ENCODE assay signal across 8 cellular contexts in the genomic region with DNA sequence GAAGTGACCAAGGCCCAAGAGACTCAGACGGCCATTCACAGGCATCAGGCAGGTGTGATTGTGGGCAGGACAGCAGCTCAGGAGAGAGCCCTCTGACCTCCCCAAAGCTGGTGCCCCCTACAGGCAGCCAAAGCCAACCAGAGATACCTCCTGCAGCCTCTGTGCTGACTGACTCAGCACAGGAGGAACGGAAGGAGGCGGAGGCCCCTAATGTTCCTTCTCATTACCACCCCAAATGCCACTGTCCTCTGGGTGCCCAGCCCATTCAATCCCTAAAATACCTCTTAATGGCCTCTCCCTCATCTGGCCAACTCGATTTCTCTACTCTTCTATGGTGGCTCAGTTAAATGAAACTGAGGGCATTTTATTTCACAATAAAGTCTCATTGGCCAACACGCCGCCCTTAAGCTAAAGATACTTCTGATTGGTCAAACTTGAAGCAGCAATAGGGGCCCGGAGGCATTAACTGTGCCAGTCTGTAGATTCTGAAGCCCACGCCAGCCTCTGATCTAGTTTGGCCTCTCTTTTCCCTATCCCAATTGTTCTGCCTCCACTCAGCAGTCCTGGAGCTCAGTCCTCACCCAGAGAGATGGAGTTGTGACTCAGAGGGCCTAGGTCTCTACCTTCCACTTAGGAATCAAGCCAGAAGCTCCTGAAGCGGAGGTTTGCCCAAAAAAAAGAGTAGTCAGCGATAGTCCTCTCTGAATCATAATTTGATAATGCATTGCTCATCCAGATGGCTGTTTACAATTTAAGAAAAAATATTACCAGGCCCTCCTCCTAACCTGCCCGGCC. TPM values are rescaled to one million over a fixed set of nuclear protein-coding genes. Genes with fewer than 3 reads are reported as not detected.
DNase-seq lines count a peak whose midpoint lies in the region; ATAC-seq and TF ChIP-seq lines count a peak whose summit lies in the region.

No MANE protein-coding gene starts in this region.

- TF ChIP-seq EP300 in sigmoid colon (IDR thresholded peaks at IDR 0.05): no peak

- H3K36me3 Mint-ChIP-seq in activated T-cell treated with anti-CD3 and anti-CD28 coated beads, Interleukin-2, amount 50 U/mL, for 72 hours (ENCODE audit: insufficient read depth in 2 of 2): peaks cover 3 to 14% of the 10 kb centered on the region in 2 donors

- peaks cover 0 to 46% (median 38%) of the 10 kb centered on the region in 4 donors for H3K4me1 ChIP-seq in sigmoid colon

- intact Hi-C loops in sigmoid colon (cut with DNase I): loop anchor here (10.0 kb wide), 1 partner anchor 395 kb away; the partner anchor contains the start of gene CALD1

- peaks cover 7 to 40% (median 22%) of the 10 kb centered on the region in 4 donors for H3K36me3 ChIP-seq in sigmoid colon

- WGBS in sigmoid colon, 2 donors: 54 to 55% methylated on average over 11 of the region's 11 CpGs

- H3K27me3 Mint-ChIP-seq in activated T-cell treated with anti-CD3 and anti-CD28 coated beads, Interleukin-2, amount 50 U/mL, for 72 hours (ENCODE audit: low read depth): no peaks in the 10 kb centered on the region

- H3K27ac Mint-ChIP-seq in activated T-cell treated with anti-CD3 and anti-CD28 coated beads, Interleukin-2, amount 50 U/mL, for 72 hours: peak overlapping the region; percentile 92

- peak overlapping the region; percentile 86 to 93 for H3K4me3 Mint-ChIP-seq in activated T-cell treated with anti-CD3 and anti-CD28 coated beads, Interleukin-2, amount 50 U/mL, for 72 hours

- peaks cover 50% of the 10 kb centered on the region for H3K4me1 Mint-ChIP-seq in activated T-cell treated with anti-CD3 and anti-CD28 coated beads, Interleukin-2, amount 50 U/mL, for 72 hours (ENCODE audit: low read depth)

- H3K9me3 Mint-ChIP-seq in activated T-cell treated with anti-CD3 and anti-CD28 coated beads, Interleukin-2, amount 50 U/mL, for 72 hours: no peaks in the 10 kb centered on the region

- DNase-seq in activated gamma-delta T cell treated with Interleukin-2 at 50 U/mL for 16 hours (peak; percentile 52), activated gamma-delta T cell (lab: John Stamatoyannopoulos, UW) (no peak), NCI-H460 (ENCODE audit: extremely low read depth, low read depth) (peak; percentile 44), germinal center (ENCODE audit: low spot score) (peak; percentile 61), sigmoid colon (no peak), cerebellum (ENCODE audit: low spot score) (no peak)
- peak; percentile 75 to 79 for DNase-seq in activated T-cell treated with anti-CD3 and anti-CD28 coated beads, Interleukin-2, amount 50 U/mL, for 72 hours

- ATAC-seq in HG02623 (IDR thresholded peaks at IDR 0.05; ENCODE audit: unreplicated experiment): peak; percentile 35
- ATAC-seq in activated T-cell treated with anti-CD3 and anti-CD28 coated beads, Interleukin-2, amount 50 U/mL, for 72 hours (replicated peaks in 1 of 2): peak; percentile 39 to 58

- no peaks in the 10 kb centered on the region for H3K27me3 ChIP-seq in sigmoid colon

- H3K9me3 ChIP-seq in sigmoid colon: no peaks in the 10 kb centered on the region

- TF ChIP-seq CTCF in sigmoid colon (IDR thresholded peaks at IDR 0.05): peak in 1 of 4 experiments; percentile 9

- peak overlapping the region; percentile 61 to 92 (median 74) for H3K4me3 ChIP-seq in sigmoid colon

- no peak for TF ChIP-seq POLR2A in sigmoid colon (IDR thresholded peaks at IDR 0.05)

- H3K27ac ChIP-seq in sigmoid colon: peak overlapping the region; percentile 94 to 99 (median 96)

RNA-seq across cellular contexts. Expression of gene CYREN, which starts 1.2 kb away (rescaled TPM):
- 57.1 and 64.8 TPM in 2 replicates for total RNA-seq in NCI-H460 (2014; rRNA removed; shearing (Covaris generic))
- 52.2 and 62.1 TPM in 2 replicates for polyA plus RNA-seq in NCI-H460 (2014; cell fraction: nucleus; rRNA removed)
- total RNA-seq in activated T-cell treated with anti-CD3 and anti-CD28 coated beads, Interleukin-2, amount 50 U/mL, for 72 hours: 10 to 100 TPM; 33.4 to 44.5 TPM
- total RNA-seq in sigmoid colon: 10 to 100 TPM; 27.5 to 31.9 (median 29.2) TPM
- polyA plus RNA-seq in sigmoid colon: 10 to 100 TPM; 34.3 to 41.4 (median 39.3) TPM
- total RNA-seq in cerebellum: 16.2 TPM

RNA-seq across cellular contexts. Expression of gene TMEM140, which starts 21.5 kb away (rescaled TPM):
- 0.89 and 1.3 TPM in 2 replicates for total RNA-seq in NCI-H460 (2014; rRNA removed; shearing (Covaris generic))
- polyA plus RNA-seq in NCI-H460 (2014; cell fraction: nucleus; rRNA removed): 0.18 TPM in 1 of 2 replicates, not detected in the other
- total RNA-seq in activated T-cell treated with anti-CD3 and anti-CD28 coated beads, Interleukin-2, amount 50 U/mL, for 72 hours: 10 to 100 TPM; 26.4 to 37.0 TPM
- total RNA-seq in sigmoid colon (10 to 100 TPM; 15.0 to 29.6 (median 22.8) TPM), cerebellum (0.18 TPM)
- polyA plus RNA-seq in sigmoid colon: 10 to 100 TPM in 2 of 3 donors, 1 to 10 TPM in 1; 5.4 to 18.3 (median 10.9) TPM

RNA-seq across cellular contexts. Expression of gene WDR91, which starts 42.0 kb away (rescaled TPM):
- 2.5 and 3.1 TPM in 2 replicates for total RNA-seq in NCI-H460 (2014; rRNA removed; shearing (Covaris generic))
- 7.9 and 10.1 TPM in 2 replicates for polyA plus RNA-seq in NCI-H460 (2014; cell fraction: nucleus; rRNA removed)
- total RNA-seq in activated T-cell treated with anti-CD3 and anti-CD28 coated beads, Interleukin-2, amount 50 U/mL, for 72 hours: 10 to 100 TPM; 21.5 to 27.1 TPM
- total RNA-seq in sigmoid colon: 10 to 100 TPM; 11.0 to 14.1 (median 11.4) TPM
- polyA plus RNA-seq in sigmoid colon: 1 to 10 TPM; 2.1 to 8.0 (median 4.2) TPM
- 11.0 TPM for total RNA-seq in cerebellum

Comparison
In these comparisons a context has a peak if more than half of its experiments do, and no peak if none do; other contexts are left out.
1. DNase-seq: peak in activated gamma-delta T cell treated with Interleukin-2 at 50 U/mL for 16 hours (single experiment), NCI-H460 (single experiment), activated T-cell treated with anti-CD3 and anti-CD28 coated beads, Interleukin-2, amount 50 U/mL, for 72 hours (2 of 2) and germinal center (single experiment); none in activated gamma-delta T cell (single experiment), sigmoid colon (single experiment) and cerebellum (single experiment).